In the genomic region with DNA sequence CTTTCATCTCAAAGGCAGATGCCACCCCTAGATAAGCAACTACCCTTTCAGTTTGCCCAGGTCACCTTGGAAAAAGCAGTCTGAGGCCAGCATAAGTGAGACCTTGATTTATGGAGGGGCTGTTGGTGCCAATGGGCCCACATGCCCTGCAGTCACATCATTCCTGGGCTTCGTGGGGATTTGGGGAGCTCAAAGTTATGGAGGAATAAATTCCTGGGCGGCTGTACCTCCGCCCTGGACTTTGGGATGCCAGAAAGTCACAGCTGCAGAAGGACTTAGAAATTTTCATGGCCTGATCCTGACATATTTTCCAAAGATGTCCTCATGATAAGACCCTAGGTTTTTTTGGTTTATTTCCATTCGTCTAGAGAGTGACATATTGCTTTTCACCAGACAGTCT, we compare ENCODE assay signal across 18 cellular contexts.
"Had no signal": no experiment of that assay in that cellular context is flagged by ENCODE, and none has a peak within 500 bp of the region (broad histone marks: within the 10 kb centered on the region; RNA-seq: fewer than 3 reads in every experiment).

No MANE protein-coding gene starts in this region.

- DNase-seq: effector memory CD8-positive, alpha-beta T cell; esophagus squamous epithelium; foreskin keratinocyte; immature natural killer cell; left lung; lower lobe of right lung; midbrain; posterior cingulate gyrus; sigmoid colon; stimulated activated CD4-positive, alpha-beta T cell treated with anti-CD3 and anti-CD28 coated beads, Interleukin-2, amount 100 ng/mL, for 48 hours; stimulated activated naive CD4-positive, alpha-beta T cell treated with Interleukin-2 at 50 U/mL for 16 hours; thyroid gland; upper lobe of left lung; uterus had no signal

- H3K9me3 ChIP-seq: esophagus squamous epithelium, left lung, lower lobe of right lung, right atrium auricular region, sigmoid colon, thyroid gland, upper lobe of left lung, uterus had no signal

- H3K27me3 ChIP-seq: foreskin keratinocyte, left lung, right atrium auricular region, sigmoid colon, thyroid gland, upper lobe of left lung, uterus had no signal

- H3K27ac Mint-ChIP-seq: effector memory CD8-positive, alpha-beta T cell; immature natural killer cell; memory B cell had no signal

- H3K4me2 ChIP-seq: smooth muscle cell had no signal

- ATAC-seq: effector memory CD8-positive, alpha-beta T cell; foreskin keratinocyte; left lung; lower lobe of right lung; natural killer cell treated with Interleukin-12 subunit alpha and Interleukin-12 subunit beta and Interleukin-15 and Interleukin-18, amount 100 ng/mL, for 72 hours had no signal

- H3K4me3 ChIP-seq: esophagus squamous epithelium, left lung, lower lobe of right lung, right atrium auricular region, sigmoid colon, smooth muscle cell, thyroid gland, upper lobe of left lung, uterus had no signal

- H3K9me3 Mint-ChIP-seq: effector memory CD8-positive, alpha-beta T cell; immature natural killer cell; memory B cell; natural killer cell treated with Interleukin-12 subunit alpha and Interleukin-12 subunit beta and Interleukin-15 and Interleukin-18, amount 100 ng/mL, for 72 hours had no signal

- H3K36me3 ChIP-seq: right atrium auricular region, sigmoid colon, thyroid gland, upper lobe of left lung, uterus had no signal

- H3K36me3 Mint-ChIP-seq: immature natural killer cell; memory B cell; natural killer cell treated with Interleukin-12 subunit alpha and Interleukin-12 subunit beta and Interleukin-15 and Interleukin-18, amount 100 ng/mL, for 72 hours had no signal

- H3K4me3 Mint-ChIP-seq: memory B cell; natural killer cell treated with Interleukin-12 subunit alpha and Interleukin-12 subunit beta and Interleukin-15 and Interleukin-18, amount 100 ng/mL, for 72 hours had no signal

- H3K27ac ChIP-seq: esophagus squamous epithelium, foreskin keratinocyte, left lung, lower lobe of right lung, right atrium auricular region, sigmoid colon, thyroid gland, upper lobe of left lung, uterus had no signal
